Comparison of ENCODE assay signal across 1 cellular context in the genomic region with DNA sequence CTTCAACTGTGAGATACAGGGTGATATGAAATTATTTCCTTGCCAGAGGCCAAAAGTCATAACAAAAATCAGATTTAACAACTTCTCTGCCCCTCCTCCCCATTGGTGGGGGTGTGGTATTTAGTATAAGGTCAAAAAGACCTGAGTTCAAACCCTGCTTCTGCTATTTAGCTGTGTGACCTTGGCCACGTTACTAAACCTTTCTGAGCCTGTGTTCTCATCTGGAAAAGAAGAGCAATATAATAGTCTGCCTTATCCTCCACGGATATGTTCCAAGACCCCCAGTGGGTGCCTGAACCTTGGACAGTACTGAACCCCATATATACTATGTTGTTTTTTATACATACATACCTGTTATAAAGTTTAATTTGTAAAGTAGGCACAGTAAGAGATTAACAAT.
A peak's percentile ranks its signal among the peaks of the same experiment; 100 is the strongest.
TF ChIP-seq lines count a peak whose summit lies in the region.

No MANE protein-coding gene starts in this region.

TF ChIP-seq in GM12878, 131 proteins besides CTCF, POLR2A, EP300 and RAD21:
- TF ChIP-seq RCOR1 (conservative IDR thresholded peaks at IDR 0.05; ENCODE audit: low read depth, low read length) (no peak), ZSCAN29 (IDR thresholded peaks at IDR 0.05) (no peak), GABPA (IDR thresholded peaks at IDR 0.05; ENCODE audit: low read depth) (no peak), CBFB (IDR thresholded peaks at IDR 0.05; ENCODE audit: low read depth) (no peak), SMARCA5 (IDR thresholded peaks at IDR 0.05) (peak; percentile 88; the same call in 1 of the 2 replicates), ZNF217 (IDR thresholded peaks at IDR 0.05) (peak; percentile 62; the same call in 1 of the 2 replicates), ASH2L (IDR thresholded peaks at IDR 0.05; ENCODE audit: borderline replicate concordance, low read depth) (no peak), NR2C2 (IDR thresholded peaks at IDR 0.05; ENCODE audit: borderline replicate concordance, control insufficient read depth, insufficient read length, low read depth) (no peak)
TF ChIP-seq in GM12878: peak in this region for 2.
